In the genomic region with DNA sequence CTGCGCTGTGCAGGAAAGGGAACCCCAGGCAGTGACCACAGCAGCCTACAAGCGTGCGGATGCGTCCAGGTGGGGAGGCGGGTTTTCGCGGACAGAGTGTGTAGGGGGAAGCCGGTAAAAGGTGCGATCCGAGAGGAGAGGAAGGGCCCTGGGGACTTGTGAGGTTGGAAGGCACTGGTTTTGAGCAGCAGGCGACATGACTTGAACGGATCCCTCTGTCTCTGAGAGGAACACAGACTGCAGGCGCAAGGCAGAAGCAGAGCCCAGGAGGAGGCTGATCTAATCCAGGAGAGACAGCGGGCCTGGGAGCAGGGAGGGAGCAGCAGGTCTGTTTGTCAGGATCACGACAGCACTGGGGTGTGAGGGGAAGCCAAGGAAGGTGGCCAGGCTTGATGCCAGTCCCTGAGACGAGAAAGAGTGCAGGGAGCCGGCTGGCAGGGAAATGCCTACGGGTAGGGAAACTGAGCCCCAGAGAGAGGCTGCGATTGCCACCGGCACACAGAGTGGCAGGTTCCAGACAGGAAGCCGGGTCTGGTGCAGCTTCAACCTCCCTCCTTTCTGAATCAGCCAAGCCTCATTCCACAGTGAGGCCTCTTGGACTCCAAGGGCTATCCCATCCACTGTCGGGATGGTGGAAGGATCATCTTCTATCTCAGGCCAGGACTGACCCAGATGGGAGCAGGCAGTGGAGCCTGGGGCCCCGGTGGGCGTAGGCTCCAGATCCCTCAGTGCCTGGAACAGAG, we compare ENCODE assay signal across 1 cellular context.
TF ChIP-seq lines count a peak whose summit lies in the region.

No MANE protein-coding gene starts in this region.

TF ChIP-seq in HepG2, 621 proteins besides CTCF, POLR2A, EP300 and RAD21 (continued from another document and continues in another):
- TF ChIP-seq, protein P1, sequence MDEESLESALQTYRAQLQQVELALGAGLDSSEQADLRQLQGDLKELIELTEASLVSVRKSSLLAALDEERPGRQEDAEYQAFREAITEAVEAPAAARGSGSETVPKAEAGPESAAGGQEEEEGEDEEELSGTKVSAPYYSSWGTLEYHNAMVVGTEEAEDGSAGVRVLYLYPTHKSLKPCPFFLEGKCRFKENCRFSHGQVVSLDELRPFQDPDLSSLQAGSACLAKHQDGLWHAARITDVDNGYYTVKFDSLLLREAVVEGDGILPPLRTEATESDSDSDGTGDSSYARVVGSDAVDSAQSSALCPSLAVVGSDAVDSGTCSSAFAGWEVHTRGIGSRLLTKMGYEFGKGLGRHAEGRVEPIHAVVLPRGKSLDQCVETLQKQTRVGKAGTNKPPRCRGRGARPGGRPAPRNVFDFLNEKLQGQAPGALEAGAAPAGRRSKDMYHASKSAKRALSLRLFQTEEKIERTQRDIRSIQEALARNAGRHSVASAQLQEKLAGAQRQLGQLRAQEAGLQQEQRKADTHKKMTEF (CRISPR knock-in tag; IDR thresholded peaks at IDR 0.05) = no peak
- TF ChIP-seq ZNF430 (CRISPR knock-in tag; IDR thresholded peaks at IDR 0.05) (no peak), ZNF543 (CRISPR knock-in tag; IDR thresholded peaks at IDR 0.05) (no peak), REL (CRISPR knock-in tag; conservative IDR thresholded peaks at IDR 0.05) (no peak), GMEB1 (CRISPR knock-in tag; IDR thresholded peaks at IDR 0.05; ENCODE audit: borderline replicate concordance) (no peak), ZNF788 (CRISPR knock-in tag; IDR thresholded peaks at IDR 0.05; ENCODE audit: borderline replicate concordance) (peak; percentile 11; the same call in 1 of the 2 replicates), ATAD3A (CRISPR knock-in tag; IDR thresholded peaks at IDR 0.05) (no peak), GATA4 (IDR thresholded peaks at IDR 0.05; ENCODE audit: borderline replicate concordance, low read depth) (no peak), KDM5B (CRISPR knock-in tag; IDR thresholded peaks at IDR 0.05; ENCODE audit: borderline replicate concordance) (peak; percentile 27; the same call in 1 of the 2 replicates), MATR3 (CRISPR knock-in tag; IDR thresholded peaks at IDR 0.05) (no peak), MAZ (IDR thresholded peaks at IDR 0.05; ENCODE audit: borderline replicate concordance, low read depth, low read length) (no peak), MAZ (CRISPR knock-in tag; IDR thresholded peaks at IDR 0.05; ENCODE audit: low read depth) (no peak), ZNF816 (CRISPR knock-in tag; IDR thresholded peaks at IDR 0.05; ENCODE audit: borderline replicate concordance) (no peak), SMAD9 (CRISPR knock-in tag; IDR thresholded peaks at IDR 0.05) (no peak), KDM5A (IDR thresholded peaks at IDR 0.05; ENCODE audit: borderline replicate concordance, low read length) (no peak), CAMTA2 (CRISPR knock-in tag; IDR thresholded peaks at IDR 0.05; ENCODE audit: borderline replicate concordance) (no peak), ZNF644 (CRISPR knock-in tag; IDR thresholded peaks at IDR 0.05; ENCODE audit: low read depth) (no peak), SPEN (CRISPR knock-in tag; IDR thresholded peaks at IDR 0.05; ENCODE audit: low read depth) (no peak), SRSF1 (optimal IDR thresholded peaks at IDR 0.05; ENCODE audit: low read depth, low read length) (peak; percentile 46), NFE2L1 (CRISPR knock-in tag; IDR thresholded peaks at IDR 0.05; ENCODE audit: borderline replicate concordance) (0 out of 2 replicates have a peak, but pooled peaks have one; percentile 24), JUNB (CRISPR knock-in tag; IDR thresholded peaks at IDR 0.05; ENCODE audit: borderline replicate concordance) (no peak), ZBTB2 (CRISPR knock-in tag; IDR thresholded peaks at IDR 0.05; ENCODE audit: low read depth) (no peak), ZSCAN29 (CRISPR knock-in tag; conservative IDR thresholded peaks at IDR 0.05) (no peak), TGIF2 (CRISPR knock-in tag; IDR thresholded peaks at IDR 0.05) (no peak), FOXP1 (IDR thresholded peaks at IDR 0.05) (no peak), FOXP1 (CRISPR knock-in tag; IDR thresholded peaks at IDR 0.05) (no peak), SMAD3 (CRISPR knock-in tag; IDR thresholded peaks at IDR 0.05) (no peak), NFKBIZ (CRISPR knock-in tag; IDR thresholded peaks at IDR 0.05) (no peak), GATAD1 (CRISPR knock-in tag; IDR thresholded peaks at IDR 0.05) (no peak), NBN (conservative IDR thresholded peaks at IDR 0.05) (no peak), ZSCAN20 (CRISPR knock-in tag; IDR thresholded peaks at IDR 0.05; ENCODE audit: borderline replicate concordance) (no peak), ATF7 (IDR thresholded peaks at IDR 0.05) (no peak), ATF7 (CRISPR knock-in tag; IDR thresholded peaks at IDR 0.05) (peak; percentile 14; the same call in 1 of the 2 replicates), JUN (CRISPR knock-in tag; IDR thresholded peaks at IDR 0.05) (no peak), ZNF205 (CRISPR knock-in tag; IDR thresholded peaks at IDR 0.05) (no peak), SMARCC2 (IDR thresholded peaks at IDR 0.05) (no peak)
- TF ChIP-seq, protein P2, sequence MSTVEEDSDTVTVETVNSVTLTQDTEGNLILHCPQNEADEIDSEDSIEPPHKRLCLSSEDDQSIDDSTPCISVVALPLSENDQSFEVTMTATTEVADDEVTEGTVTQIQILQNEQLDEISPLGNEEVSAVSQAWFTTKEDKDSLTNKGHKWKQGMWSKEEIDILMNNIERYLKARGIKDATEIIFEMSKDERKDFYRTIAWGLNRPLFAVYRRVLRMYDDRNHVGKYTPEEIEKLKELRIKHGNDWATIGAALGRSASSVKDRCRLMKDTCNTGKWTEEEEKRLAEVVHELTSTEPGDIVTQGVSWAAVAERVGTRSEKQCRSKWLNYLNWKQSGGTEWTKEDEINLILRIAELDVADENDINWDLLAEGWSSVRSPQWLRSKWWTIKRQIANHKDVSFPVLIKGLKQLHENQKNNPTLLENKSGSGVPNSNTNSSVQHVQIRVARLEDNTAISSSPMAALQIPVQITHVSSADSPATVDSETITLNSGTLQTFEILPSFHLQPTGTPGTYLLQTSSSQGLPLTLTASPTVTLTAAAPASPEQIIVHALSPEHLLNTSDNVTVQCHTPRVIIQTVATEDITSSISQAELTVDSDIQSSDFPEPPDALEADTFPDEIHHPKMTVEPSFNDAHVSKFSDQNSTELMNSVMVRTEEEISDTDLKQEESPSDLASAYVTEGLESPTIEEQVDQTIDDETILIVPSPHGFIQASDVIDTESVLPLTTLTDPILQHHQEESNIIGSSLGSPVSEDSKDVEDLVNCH (CRISPR knock-in tag; IDR thresholded peaks at IDR 0.05) = no peak
- TF ChIP-seq, protein P3, sequence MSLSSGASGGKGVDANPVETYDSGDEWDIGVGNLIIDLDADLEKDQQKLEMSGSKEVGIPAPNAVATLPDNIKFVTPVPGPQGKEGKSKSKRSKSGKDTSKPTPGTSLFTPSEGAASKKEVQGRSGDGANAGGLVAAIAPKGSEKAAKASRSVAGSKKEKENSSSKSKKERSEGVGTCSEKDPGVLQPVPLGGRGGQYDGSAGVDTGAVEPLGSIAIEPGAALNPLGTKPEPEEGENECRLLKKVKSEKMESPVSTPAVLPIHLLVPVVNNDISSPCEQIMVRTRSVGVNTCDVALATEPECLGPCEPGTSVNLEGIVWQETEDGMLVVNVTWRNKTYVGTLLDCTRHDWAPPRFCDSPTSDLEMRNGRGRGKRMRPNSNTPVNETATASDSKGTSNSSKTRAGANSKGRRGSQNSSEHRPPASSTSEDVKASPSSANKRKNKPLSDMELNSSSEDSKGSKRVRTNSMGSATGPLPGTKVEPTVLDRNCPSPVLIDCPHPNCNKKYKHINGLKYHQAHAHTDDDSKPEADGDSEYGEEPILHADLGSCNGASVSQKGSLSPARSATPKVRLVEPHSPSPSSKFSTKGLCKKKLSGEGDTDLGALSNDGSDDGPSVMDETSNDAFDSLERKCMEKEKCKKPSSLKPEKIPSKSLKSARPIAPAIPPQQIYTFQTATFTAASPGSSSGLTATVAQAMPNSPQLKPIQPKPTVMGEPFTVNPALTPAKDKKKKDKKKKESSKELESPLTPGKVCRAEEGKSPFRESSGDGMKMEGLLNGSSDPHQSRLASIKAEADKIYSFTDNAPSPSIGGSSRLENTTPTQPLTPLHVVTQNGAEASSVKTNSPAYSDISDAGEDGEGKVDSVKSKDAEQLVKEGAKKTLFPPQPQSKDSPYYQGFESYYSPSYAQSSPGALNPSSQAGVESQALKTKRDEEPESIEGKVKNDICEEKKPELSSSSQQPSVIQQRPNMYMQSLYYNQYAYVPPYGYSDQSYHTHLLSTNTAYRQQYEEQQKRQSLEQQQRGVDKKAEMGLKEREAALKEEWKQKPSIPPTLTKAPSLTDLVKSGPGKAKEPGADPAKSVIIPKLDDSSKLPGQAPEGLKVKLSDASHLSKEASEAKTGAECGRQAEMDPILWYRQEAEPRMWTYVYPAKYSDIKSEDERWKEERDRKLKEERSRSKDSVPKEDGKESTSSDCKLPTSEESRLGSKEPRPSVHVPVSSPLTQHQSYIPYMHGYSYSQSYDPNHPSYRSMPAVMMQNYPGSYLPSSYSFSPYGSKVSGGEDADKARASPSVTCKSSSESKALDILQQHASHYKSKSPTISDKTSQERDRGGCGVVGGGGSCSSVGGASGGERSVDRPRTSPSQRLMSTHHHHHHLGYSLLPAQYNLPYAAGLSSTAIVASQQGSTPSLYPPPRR (CRISPR knock-in tag; IDR thresholded peaks at IDR 0.05; ENCODE audit: borderline replicate concordance) = peak; percentile 36; the same call in 1 of the 2 replicates
- TF ChIP-seq, protein P4, sequence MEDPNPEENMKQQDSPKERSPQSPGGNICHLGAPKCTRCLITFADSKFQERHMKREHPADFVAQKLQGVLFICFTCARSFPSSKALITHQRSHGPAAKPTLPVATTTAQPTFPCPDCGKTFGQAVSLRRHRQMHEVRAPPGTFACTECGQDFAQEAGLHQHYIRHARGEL (CRISPR knock-in tag; IDR thresholded peaks at IDR 0.05) = no peak
- TF ChIP-seq, protein P5, sequence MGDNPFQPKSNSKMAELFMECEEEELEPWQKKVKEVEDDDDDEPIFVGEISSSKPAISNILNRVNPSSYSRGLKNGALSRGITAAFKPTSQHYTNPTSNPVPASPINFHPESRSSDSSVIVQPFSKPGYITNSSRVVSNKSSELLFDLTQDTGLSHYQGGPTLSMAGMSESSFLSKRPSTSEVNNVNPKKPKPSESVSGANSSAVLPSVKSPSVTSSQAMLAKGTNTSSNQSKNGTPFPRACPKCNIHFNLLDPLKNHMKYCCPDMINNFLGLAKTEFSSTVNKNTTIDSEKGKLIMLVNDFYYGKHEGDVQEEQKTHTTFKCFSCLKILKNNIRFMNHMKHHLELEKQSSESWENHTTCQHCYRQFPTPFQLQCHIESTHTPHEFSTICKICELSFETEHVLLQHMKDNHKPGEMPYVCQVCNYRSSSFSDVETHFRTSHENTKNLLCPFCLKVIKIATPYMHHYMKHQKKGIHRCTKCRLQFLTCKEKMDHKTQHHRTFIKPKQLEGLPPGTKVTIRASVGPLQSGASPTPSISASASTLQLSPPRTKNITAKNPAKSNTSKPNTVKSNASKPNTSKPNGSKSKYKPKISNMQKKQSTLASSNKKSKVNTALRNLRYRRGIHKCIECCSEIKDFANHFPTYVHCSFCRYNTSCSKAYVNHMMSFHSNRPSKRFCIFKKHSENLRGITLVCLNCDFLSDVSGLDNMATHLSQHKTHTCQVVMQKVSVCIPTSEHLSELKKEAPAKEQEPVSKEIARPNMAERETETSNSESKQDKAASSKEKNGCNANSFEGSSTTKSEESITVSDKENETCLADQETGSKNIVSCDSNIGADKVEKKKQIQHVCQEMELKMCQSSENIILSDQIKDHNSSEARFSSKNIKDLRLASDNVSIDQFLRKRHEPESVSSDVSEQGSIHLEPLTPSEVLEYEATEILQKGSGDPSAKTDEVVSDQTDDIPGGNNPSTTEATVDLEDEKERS (CRISPR knock-in tag; IDR thresholded peaks at IDR 0.05) = no peak
- TF ChIP-seq, protein P6, sequence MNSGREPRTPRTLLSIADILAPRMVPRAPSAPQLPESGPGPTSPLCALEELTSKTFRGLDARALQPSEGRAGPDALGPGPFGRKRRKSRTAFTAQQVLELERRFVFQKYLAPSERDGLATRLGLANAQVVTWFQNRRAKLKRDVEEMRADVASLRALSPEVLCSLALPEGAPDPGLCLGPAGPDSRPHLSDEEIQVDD (CRISPR knock-in tag; IDR thresholded peaks at IDR 0.05; ENCODE audit: borderline replicate concordance) = no peak
